19 cellular contexts compared by ENCODE assay signal in genomic region chr11:29996016-29996415, GRCh38. TPM values are rescaled to one million over a fixed set of nuclear protein-coding genes. Genes with fewer than 3 reads are reported as not detected.
A peak's percentile ranks its signal among the peaks of the same experiment; 100 is the strongest.
DNase-seq lines count a peak whose midpoint lies in the region; ATAC-seq, FAIRE-seq and TF ChIP-seq lines count a peak whose summit lies in the region.
"Had no signal": no experiment of that assay in that cellular context is flagged by ENCODE, and none has a peak within 500 bp of the region (broad histone marks: within the 10 kb centered on the region; RNA-seq: fewer than 3 reads in every experiment).

No MANE protein-coding gene starts in this region.

- intact Hi-C loops in HepG2 (cut with micrococcal nuclease; ENCODE audit: unreplicated experiment) = no loop called here

- H3K4me2 ChIP-seq in BLaER1 (peak overlapping the region; percentile 33), HepG2 (ENCODE audit: low read depth, low read length) (no peak overlapping the region)

- H4K20me1 ChIP-seq in BLaER1 = no peaks in the 10 kb centered on the region
- H4K20me1 ChIP-seq in HepG2 (ENCODE audit: insufficient read depth, low read length) = no peaks in the 10 kb centered on the region

- H3K9ac ChIP-seq in BLaER1 (no peak overlapping the region), HepG2 (ENCODE audit: insufficient read depth, low read depth, low read length) (no peak overlapping the region)

- no peak for TF ChIP-seq CTCF in HepG2 (CRISPR knock-in tag; IDR thresholded peaks at IDR 0.05)

- H3K36me3 ChIP-seq in BLaER1 = no peaks in the 10 kb centered on the region
- no peaks in the 10 kb centered on the region for H3K36me3 ChIP-seq in HepG2 (replicated peaks in 1 of 2; ENCODE audit: control insufficient read depth in 1 of 2, insufficient read depth in 2 of 2, low read length in 2 of 2)

- H2AFZ ChIP-seq in HepG2 (ENCODE audit: low read length) = no peak overlapping the region

- H3K4me3 ChIP-seq in BLaER1 (no peak overlapping the region), HepG2 (replicated peaks in 1 of 3; ENCODE audit: insufficient read depth in 1 of 3, low read depth in 2 of 3, low read length in 3 of 3) (no peak overlapping the region)

- FAIRE-seq in HepG2 (lab: Jason Lieb, UNC) = no peak

- WGBS in HepG2 (ENCODE audit: low lambda C conversion rate) = 0% methylated on average over 1 of the region's 1 CpG

- peaks cover 6% of the 10 kb centered on the region; the same call in 1 of the 2 replicates for H3K9me3 ChIP-seq in BLaER1
- H3K9me3 ChIP-seq in HepG2 (ENCODE audit: low read length) = peaks cover 19% of the 10 kb centered on the region; the same call in 1 of the 2 replicates

- H3K4me1 ChIP-seq in BLaER1 = peaks cover 12% of the 10 kb centered on the region
- no peaks in the 10 kb centered on the region for H3K4me1 ChIP-seq in HepG2 (ENCODE audit: insufficient read depth, low read length)

- no peaks in the 10 kb centered on the region for H3K79me2 ChIP-seq in HepG2 (ENCODE audit: insufficient read depth, low read length)

- BruUV-seq in HepG2 (replicated peaks; lab: Mats Ljungman, UMichigan) = no TSS peak

- no peak for DNase-seq in HepG2 (ENCODE audit: low spot score)
- no peak for DNase-seq in occipital lobe (lab: John Stamatoyannopoulos, UW)
- DNase-seq in epidermal melanocyte (ENCODE audit: insufficient read length, low spot score) = no peak
- no peak for DNase-seq in NOMO-1 (lab: John Stamatoyannopoulos, UW; ENCODE audit: unreplicated experiment in 2 of 2)
- DNase-seq: activated B cell treated with CpG ODN at 0.5 μM for 24 hours, endodermal cell, H9, hypothalamus, NCI-H1105, NCI-H2171, T-helper 1 cell had no signal

- CTCF ChIA-PET in HepG2 (lab: Yijun Ruan, JAX; ENCODE audit: low intra/inter-chr PET ratio, low total read pairs) = no interaction called here

- TF ChIP-seq EP300 in HepG2 (IDR thresholded peaks at IDR 0.05; ENCODE audit: low read depth in 2 of 2, low read length in 2 of 2) (no peak), HepG2 (CRISPR knock-in tag; IDR thresholded peaks at IDR 0.05; ENCODE audit: borderline replicate concordance) (no peak)

- no peak overlapping the region for H3K27ac ChIP-seq in BLaER1
- H3K27ac ChIP-seq in HepG2 (ENCODE audit: extremely low read length, insufficient read depth, low read length) = no peak overlapping the region
- H3K27ac ChIP-seq: 22Rv1, C4-2B had no signal

- TF ChIP-seq RAD21 in HepG2 (CRISPR knock-in tag; IDR thresholded peaks at IDR 0.05) = no peak

- H3K27me3 ChIP-seq in BLaER1 = no peaks in the 10 kb centered on the region
- no peaks in the 10 kb centered on the region for H3K27me3 ChIP-seq in HepG2 (ENCODE audit: control insufficient read depth in 1 of 2, insufficient read depth in 2 of 2, low read length in 2 of 2)

- TF ChIP-seq POLR2A in HepG2 (IDR thresholded peaks at IDR 0.05; ENCODE audit: insufficient read depth in 1 of 2, low read depth in 2 of 2, low read length in 2 of 2) = no peak

- POLR2A ChIA-PET in HepG2 (lab: Yijun Ruan, JAX) = no interaction called here

- in situ Hi-C loops in HepG2 (cut with HindIII; ENCODE audit: extremely low pct_ligation_motif_present, low pct_unique_long_range_greater_than_20kb) = no loop called here

- ATAC-seq in GM19395 (IDR thresholded peaks at IDR 0.05; ENCODE audit: unreplicated experiment) (peak; percentile 86), HG02588 (IDR thresholded peaks at IDR 0.05; ENCODE audit: unreplicated experiment) (peak; percentile 50), HG03159 (IDR thresholded peaks at IDR 0.05; ENCODE audit: unreplicated experiment) (peak; percentile 84), HepG2 (no peak)

TF ChIP-seq in HepG2, 621 proteins besides CTCF, POLR2A, EP300 and RAD21:
- TF ChIP-seq CENPX (CRISPR knock-in tag; IDR thresholded peaks at IDR 0.05) (no peak), TP53 (CRISPR knock-in tag; conservative IDR thresholded peaks at IDR 0.05) (no peak), JUN (CRISPR knock-in tag; IDR thresholded peaks at IDR 0.05) (no peak)
- TF ChIP-seq, protein P1, sequence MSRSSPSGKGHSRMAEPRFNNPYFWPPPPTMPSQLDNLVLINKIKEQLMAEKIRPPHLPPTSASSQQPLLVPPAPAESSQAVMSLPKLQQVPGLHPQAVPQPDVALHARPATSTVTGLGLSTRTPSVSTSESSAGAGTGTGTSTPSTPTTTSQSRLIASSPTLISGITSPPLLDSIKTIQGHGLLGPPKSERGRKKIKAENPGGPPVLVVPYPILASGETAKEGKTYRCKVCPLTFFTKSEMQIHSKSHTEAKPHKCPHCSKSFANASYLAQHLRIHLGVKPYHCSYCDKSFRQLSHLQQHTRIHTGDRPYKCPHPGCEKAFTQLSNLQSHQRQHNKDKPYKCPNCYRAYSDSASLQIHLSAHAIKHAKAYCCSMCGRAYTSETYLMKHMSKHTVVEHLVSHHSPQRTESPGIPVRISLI (CRISPR knock-in tag; IDR thresholded peaks at IDR 0.05; ENCODE audit: borderline replicate concordance) = no peak

RNA-seq across cellular contexts. Expression of gene KCNA4, which starts 20.8 kb away (rescaled TPM):
- total RNA-seq in HepG2 (2016; rRNA removed; fragmentation: Illumina TruSeq; extraction: Trizol) = not detected in 2 replicates
- not detected in 2 replicates for total RNA-seq in HepG2 (2016; cell fraction: cytosol; rRNA removed; fragmentation: Illumina TruSeq; extraction: Trizol; ENCODE audit: low read depth)
- total RNA-seq in HepG2 (2016; cell fraction: insoluble cytoplasmic fraction; rRNA removed; fragmentation: Illumina TruSeq; extraction: Trizol) = not detected in 2 replicates
- not detected in 2 replicates for total RNA-seq in HepG2 (2016; cell fraction: membrane; rRNA removed; fragmentation: Illumina TruSeq; extraction: Trizol)
- not detected in 2 replicates for total RNA-seq in HepG2 (2016; cell fraction: nucleus; rRNA removed; fragmentation: Illumina TruSeq; extraction: Trizol)
- not detected in 2 replicates for polyA plus RNA-seq in HepG2 (2011; rRNA removed)
- polyA plus RNA-seq in HepG2 (2011; cell fraction: cytosol; rRNA removed) = not detected in 2 replicates
- not detected in 2 replicates for polyA plus RNA-seq in HepG2 (2011; cell fraction: nucleus; rRNA removed)
- polyA plus RNA-seq in HepG2 (2012) = not detected in 2 replicates
- not detected in 2 replicates for polyA plus RNA-seq in HepG2 (2016; cell fraction: cytosol; fragmentation: Illumina TruSeq; extraction: Trizol; ENCODE audit: low read depth)
- polyA plus RNA-seq in HepG2 (2016; cell fraction: insoluble cytoplasmic fraction; fragmentation: Illumina TruSeq; extraction: Trizol; ENCODE audit: low read depth) = not detected in 2 replicates
- polyA plus RNA-seq in HepG2 (2016; cell fraction: membrane; fragmentation: Illumina TruSeq; extraction: Trizol; ENCODE audit: low read depth) = not detected in 2 replicates
- polyA plus RNA-seq in HepG2 (2016; cell fraction: nucleus; fragmentation: Illumina TruSeq; extraction: Trizol; ENCODE audit: insufficient read depth, low read depth) = not detected in 2 replicates
- not detected in 2 replicates for polyA minus RNA-seq in HepG2 (2011; rRNA and poly(A)+ RNA removed; ENCODE audit: low replicate concordance)
- not detected in 2 replicates for polyA minus RNA-seq in HepG2 (2011; cell fraction: cytosol; rRNA and poly(A)+ RNA removed)
- not detected in 2 replicates for polyA minus RNA-seq in HepG2 (2011; cell fraction: nucleus; rRNA and poly(A)+ RNA removed)
- total RNA-seq in occipital lobe = 9.7 TPM
- total RNA-seq: activated B cell treated with CpG ODN at 0.5 μM for 24 hours; activated T-helper 2 cell treated with anti-CD3 and anti-CD28 coated beads, Interferon-gamma antibody, Interleukin-2, Interleukin-4, amounts not matched to agents 10 μg/mL and 5 μg/mL and 100 μg/mL, durations not matched to agents 14 hours and 24 hours and 36 hours; H9; osteocyte had no signal

Comparison
In these comparisons a context has a peak if more than half of its experiments do, and no peak if none do; other contexts are left out.
1. RNA of gene KCNA4, which starts 20.8 kb away (total RNA-seq): 9.7 TPM in occipital lobe (single experiment); not detected in HepG2; every median in the first group is over 10 times any median in the second.